18 cellular contexts compared by ENCODE assay signal in genomic region chr2:100388703-100389102, GRCh38. TPM values are rescaled to one million over a fixed set of nuclear protein-coding genes. Genes with fewer than 3 reads are reported as not detected.
DNase-seq lines count a peak whose midpoint lies in the region; ATAC-seq and TF ChIP-seq lines count a peak whose summit lies in the region.
"Had no signal": no experiment of that assay in that cellular context is flagged by ENCODE, and none has a peak within 500 bp of the region (broad histone marks: within the 10 kb centered on the region; RNA-seq: fewer than 3 reads in every experiment).

No MANE protein-coding gene starts in this region.

- TF ChIP-seq CTCF in progenitor cell of endocrine pancreas (IDR thresholded peaks at IDR 0.05; ENCODE audit: unreplicated experiment) (no peak), GM13977 (IDR thresholded peaks at IDR 0.05; ENCODE audit: extremely low read depth, insufficient read depth, missing control alignments) (no peak)

- no peak overlapping the region for H3K4me3 ChIP-seq in BLaER1
- no peak overlapping the region for H3K4me3 ChIP-seq in H7 (ENCODE audit: insufficient read depth, low read depth, low read length)
- H3K4me3 ChIP-seq: HAP-1 had no signal

- no peak overlapping the region for H3K27ac ChIP-seq in BLaER1

- peak overlapping the region; percentile 30 for H3K27ac Mint-ChIP-seq in progenitor cell of endocrine pancreas
- H3K27ac Mint-ChIP-seq: CD8-positive, alpha-beta memory T cell; IgD-negative memory B cell had no signal

- H4K20me1 ChIP-seq in BLaER1 = no peaks in the 10 kb centered on the region

- peak overlapping the region; percentile 5; the same call in 1 of the 2 replicates for H3K4me2 ChIP-seq in BLaER1

- H3K36me3 Mint-ChIP-seq in progenitor cell of endocrine pancreas (ENCODE audit: insufficient read depth) = peaks cover 4% of the 10 kb centered on the region
- H3K36me3 Mint-ChIP-seq: CD4-positive, CD25-positive, alpha-beta regulatory T cell; IgD-negative memory B cell had no signal

- H3K27me3 ChIP-seq in BLaER1 (no peaks in the 10 kb centered on the region), H7 (ENCODE audit: control insufficient read depth, insufficient read depth, low read length) (no peaks in the 10 kb centered on the region)

- H3K9me3 Mint-ChIP-seq in progenitor cell of endocrine pancreas (ENCODE audit: low read depth) = no peaks in the 10 kb centered on the region
- H3K9me3 Mint-ChIP-seq: CD4-positive, CD25-positive, alpha-beta regulatory T cell; CD8-positive, alpha-beta memory T cell; IgD-negative memory B cell had no signal

- no peaks in the 10 kb centered on the region for H3K4me1 Mint-ChIP-seq in progenitor cell of endocrine pancreas (ENCODE audit: low read depth)
- H3K4me1 Mint-ChIP-seq: CD4-positive, CD25-positive, alpha-beta regulatory T cell; CD8-positive, alpha-beta memory T cell had no signal

- no peak overlapping the region for H3K4me3 Mint-ChIP-seq in progenitor cell of endocrine pancreas (ENCODE audit: low read depth)
- H3K4me3 Mint-ChIP-seq: CD4-positive, CD25-positive, alpha-beta regulatory T cell; CD8-positive, alpha-beta memory T cell; IgD-negative memory B cell had no signal

- H3K36me3 ChIP-seq in BLaER1 (peaks cover 24% of the 10 kb centered on the region), H7 (replicated peaks; ENCODE audit: control insufficient read depth, insufficient read depth, low read length) (peaks cover 3% of the 10 kb centered on the region)
- H3K36me3 ChIP-seq: HAP-1 had no signal

- H3K9ac ChIP-seq in BLaER1 = no peak overlapping the region

- no peaks in the 10 kb centered on the region for H3K9me3 ChIP-seq in BLaER1
- H3K9me3 ChIP-seq: HAP-1 had no signal

- in situ Hi-C loops in GM13977 (cut with MboI; ENCODE audit: low pct_unique_long_range_greater_than_20kb, low sequenced_read_pairs, unreplicated experiment) = loop anchor here (10.0 to 25.0 kb wide), 2 partner anchors 124 to 826 kb away; no protein-coding TSS in a partner anchor

- DNase-seq in H7 = peak; percentile 15
- DNase-seq in mesenteric fat pad (ENCODE audit: low spot score) = peak; percentile 80
- no peak for DNase-seq in progenitor cell of endocrine pancreas (ENCODE audit: low spot score, unreplicated experiment)
- DNase-seq in DMS79 (lab: John Stamatoyannopoulos, UW) = no peak
- DNase-seq in GM13977 (ENCODE audit: low spot score) = no peak
- DNase-seq: 8988T; C1 segment of cervical spinal cord; CD4-positive, CD25-positive, alpha-beta regulatory T cell; CD8-positive, alpha-beta memory T cell; COR-L47; DMS 273 treated with DMSO at 0.1 percent for 48 hours; DMS53; KBM-7 had no signal

- no peak for ATAC-seq in HG03571 (IDR thresholded peaks at IDR 0.05; ENCODE audit: unreplicated experiment)
- ATAC-seq: HepG2 had no signal

- H3K27me3 Mint-ChIP-seq in progenitor cell of endocrine pancreas = no peaks in the 10 kb centered on the region
- H3K27me3 Mint-ChIP-seq: CD8-positive, alpha-beta memory T cell; IgD-negative memory B cell had no signal

- H3K4me1 ChIP-seq in BLaER1 = peaks cover 13% of the 10 kb centered on the region
- H3K4me1 ChIP-seq: HAP-1 had no signal

RNA-seq across cellular contexts. Expression of gene CHST10, which starts 28.8 kb away (rescaled TPM):
- total RNA-seq in H7 (2014; rRNA removed; shearing (Covaris generic)) = 24.8 and 28.4 TPM in 2 replicates
- total RNA-seq in mesenteric fat pad (4.1 TPM), progenitor cell of endocrine pancreas (22.1 TPM in 2 replicates)

Comparison
In these comparisons a context has a peak if more than half of its experiments do, and no peak if none do; other contexts are left out.
1. DNase-seq: peak in H7 (single experiment) and mesenteric fat pad (single experiment); none in progenitor cell of endocrine pancreas (single experiment), DMS79 (single experiment) and GM13977 (single experiment).